In genomic region chr20:9939231-9939630, GRCh38 we compare ENCODE assay signal across 11 cellular contexts.
"Had no signal": no experiment of that assay in that cellular context is flagged by ENCODE, and none has a peak within 500 bp of the region (broad histone marks: within the 10 kb centered on the region; RNA-seq: fewer than 3 reads in every experiment).

No MANE protein-coding gene starts in this region.

- FAIRE-seq: H1, H54 had no signal

- H3K27ac Mint-ChIP-seq: GM23338, HFFc6 had no signal

- H3K27ac ChIP-seq: GM23248 had no signal

- H3K36me3 ChIP-seq: HAP-1 had no signal

- DNase-seq: GM23248, GOT3, H7, H9, HCEC 1CT, HFFc6 had no signal

- H2AFZ ChIP-seq: GM23248, GM23338 had no signal

- H3K4me2 ChIP-seq: GM23338 had no signal

- ATAC-seq: GM23338, HCT116 had no signal

- H3K4me3 ChIP-seq: GM23248, GM23338, HAP-1 had no signal

- H3K9me3 ChIP-seq: HAP-1 had no signal

- H3K9me3 Mint-ChIP-seq: GM23338, H9 had no signal

- H3K4me3 Mint-ChIP-seq: GM23338, H9, HFFc6 had no signal

- H3K9ac ChIP-seq: GM23248 had no signal

- H3K4me1 Mint-ChIP-seq: GM23338 had no signal
